Comparison of ENCODE assay signal across 1 cellular context in the genomic region with DNA sequence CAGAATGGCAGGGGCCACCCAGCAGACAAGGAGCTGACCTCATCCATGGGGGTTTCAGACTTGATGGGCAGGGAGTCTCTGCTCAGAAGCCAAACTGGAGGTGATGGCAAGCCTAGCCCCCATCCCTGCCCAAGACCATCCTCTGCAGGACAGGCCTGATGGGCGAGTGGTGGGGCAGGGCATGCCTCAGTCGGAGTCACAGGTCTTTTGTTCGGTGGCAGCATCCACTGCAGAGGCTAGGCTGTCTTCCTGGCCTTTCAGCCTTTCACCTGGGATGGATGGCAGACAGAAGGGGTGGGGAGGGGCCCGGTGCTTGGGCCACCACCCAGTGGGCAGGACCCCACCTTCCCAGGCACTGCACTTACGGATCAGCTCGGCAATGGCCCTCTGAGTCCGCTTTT.
TF ChIP-seq lines count a peak whose summit lies in the region.

No MANE protein-coding gene starts in this region.

TF ChIP-seq in HepG2, 621 proteins besides CTCF, POLR2A, EP300 and RAD21:
- TF ChIP-seq ZNF605 (CRISPR knock-in tag; IDR thresholded peaks at IDR 0.05) (no peak), SRY (CRISPR knock-in tag; IDR thresholded peaks at IDR 0.05) (no peak), AGO2 (optimal IDR thresholded peaks at IDR 0.05; ENCODE audit: low read depth, low read length) (peak; percentile 54)
- TF ChIP-seq, protein P1, sequence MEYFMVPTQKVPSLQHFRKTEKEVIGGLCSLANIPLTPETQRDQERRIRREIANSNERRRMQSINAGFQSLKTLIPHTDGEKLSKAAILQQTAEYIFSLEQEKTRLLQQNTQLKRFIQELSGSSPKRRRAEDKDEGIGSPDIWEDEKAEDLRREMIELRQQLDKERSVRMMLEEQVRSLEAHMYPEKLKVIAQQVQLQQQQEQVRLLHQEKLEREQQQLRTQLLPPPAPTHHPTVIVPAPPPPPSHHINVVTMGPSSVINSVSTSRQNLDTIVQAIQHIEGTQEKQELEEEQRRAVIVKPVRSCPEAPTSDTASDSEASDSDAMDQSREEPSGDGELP (IDR thresholded peaks at IDR 0.05; ENCODE audit: borderline replicate concordance, low read depth) = no peak
